Comparison of ENCODE assay signal across 31 cellular contexts in the genomic region with DNA sequence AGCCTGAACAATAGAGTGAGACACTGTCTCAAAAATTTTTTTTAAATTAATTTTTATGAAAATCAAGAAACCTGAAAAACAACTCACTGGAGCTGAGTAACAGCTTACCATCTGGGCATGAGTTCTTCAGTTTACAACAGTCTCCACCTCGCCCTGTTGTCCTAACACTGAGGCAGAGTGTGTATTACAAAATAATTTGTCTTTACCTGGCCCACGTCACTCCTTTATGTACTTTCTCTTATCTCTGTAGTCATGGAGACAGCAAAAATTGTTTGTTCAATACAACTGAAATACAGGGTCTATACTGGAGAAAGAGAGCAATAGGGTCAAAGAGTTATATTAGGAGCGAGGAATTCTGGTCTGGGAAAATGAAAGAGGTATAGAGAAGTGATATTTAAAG. TPM values are rescaled to one million over a fixed set of nuclear protein-coding genes. Genes with fewer than 3 reads are reported as not detected.
DNase-seq lines count a peak whose midpoint lies in the region; ATAC-seq and TF ChIP-seq lines count a peak whose summit lies in the region.
"Had no signal": no experiment of that assay in that cellular context is flagged by ENCODE, and none has a peak within 500 bp of the region (broad histone marks: within the 10 kb centered on the region; RNA-seq: fewer than 3 reads in every experiment).

No MANE protein-coding gene starts in this region.

- no peaks in the 10 kb centered on the region for H4K20me1 ChIP-seq in mammary epithelial cell (ENCODE audit: insufficient read depth, low read length)

- intact Hi-C loops in mammary epithelial cell (cut with micrococcal nuclease) = no loop called here
- intact Hi-C loops in breast epithelium (cut with DNase I; ENCODE audit: low total_unique reads) = no loop called here
- intact Hi-C loops in mucosa of descending colon (cut with DNase I, micrococcal nuclease) = no loop called here

- in situ Hi-C loops in mammary epithelial cell (cut with MboI; ENCODE audit: low sequenced_read_pairs in 2 of 2) = no loop called here

- no peak overlapping the region for H3K4me3 Mint-ChIP-seq in effector memory CD8-positive, alpha-beta T cell
- H3K4me3 Mint-ChIP-seq: activated CD4-positive, alpha-beta T cell treated with anti-CD3 and anti-CD28 coated beads for 36 hours had no signal

- no TSS peak for BruUV-seq in mammary epithelial cell (replicated peaks; lab: Mats Ljungman, UMichigan)

- H3K9me3 ChIP-seq in mammary epithelial cell (replicated peaks; ENCODE audit: insufficient read depth, low read length) (no peaks in the 10 kb centered on the region), breast epithelium (no peaks in the 10 kb centered on the region), mucosa of descending colon (no peaks in the 10 kb centered on the region)
- H3K9me3 ChIP-seq: ovary had no signal

- H3K4me3 ChIP-seq in mammary epithelial cell (replicated peaks in 1 of 3; ENCODE audit: insufficient read depth in 1 of 3, low read depth in 2 of 3, low read length in 3 of 3) (no peak overlapping the region), breast epithelium (no peak overlapping the region), mucosa of descending colon (no peak overlapping the region)
- H3K4me3 ChIP-seq: coronary artery, heart left ventricle, lung, ovary, skin epidermis had no signal

- no peak for TF ChIP-seq POLR2A in breast epithelium (IDR thresholded peaks at IDR 0.05)

- H3K27me3 ChIP-seq in mammary epithelial cell (ENCODE audit: insufficient read depth, low read length) (peaks cover 9% of the 10 kb centered on the region), breast epithelium (no peaks in the 10 kb centered on the region)
- H3K27me3 ChIP-seq: heart left ventricle, ovary had no signal

- H3K9me3 Mint-ChIP-seq in effector memory CD8-positive, alpha-beta T cell = peaks cover 2 to 15% of the 10 kb centered on the region in 2 donors

- peak; percentile 7 for DNase-seq in mammary epithelial cell
- DNase-seq in breast epithelium (ENCODE audit: low spot score in 2 of 2) = no peak
- DNase-seq in effector memory CD8-positive, alpha-beta T cell = no peak
- DNase-seq in mucosa of descending colon = peak in 1 of 3 donors; percentile 54
- DNase-seq in activated CD8-positive, alpha-beta memory T cell treated with anti-CD3 and anti-CD28 coated beads, Interleukin-2, amount 50 U/mL, for 48 hours = no peak
- no peak for DNase-seq in HCEC 1CT
- DNase-seq: activated CD4-positive, alpha-beta T cell treated with anti-CD3 and anti-CD28 coated beads for 36 hours; activated T-cell treated with anti-CD3 and anti-CD28 coated beads for 4 hours; foreskin fibroblast; GOT3; heart left ventricle; KG1; kidney; NCI-H2029 treated with DMSO at 0.1 percent for 48 hours; NCI-H345; NCI-H69; ovary; retina; SIG-M5; T-helper 9 cell had no signal

- no peak overlapping the region for H3K27ac Mint-ChIP-seq in effector memory CD8-positive, alpha-beta T cell
- H3K27ac Mint-ChIP-seq: activated CD4-positive, alpha-beta T cell treated with anti-CD3 and anti-CD28 coated beads for 36 hours; activated naive CD4-positive, alpha-beta T cell treated with anti-CD3 and anti-CD28 coated beads, Interleukin-2, amount 50 U/mL, for 72 hours had no signal

- H3K27ac ChIP-seq in mammary epithelial cell (ENCODE audit: insufficient read depth, low read depth, low read length) = no peak overlapping the region
- H3K27ac ChIP-seq in breast epithelium = no peak overlapping the region
- H3K27ac ChIP-seq: C4-2B, coronary artery, heart left ventricle, ovary, skin epidermis, VCaP had no signal

- ATAC-seq in effector memory CD8-positive, alpha-beta T cell (replicated peaks) = peak; percentile 29
- peak; percentile 100 for ATAC-seq in mucosa of descending colon
- no peak for ATAC-seq in HG03045 (IDR thresholded peaks at IDR 0.05; ENCODE audit: unreplicated experiment)
- ATAC-seq in HG03108 (IDR thresholded peaks at IDR 0.05; ENCODE audit: unreplicated experiment) = no peak
- ATAC-seq: activated CD4-positive, alpha-beta T cell treated with anti-CD3 and anti-CD28 coated beads for 36 hours; esophagus mucosa; heart left ventricle had no signal

- H3K4me1 ChIP-seq in mammary epithelial cell (ENCODE audit: insufficient read depth, low read length) = no peaks in the 10 kb centered on the region
- H3K4me1 ChIP-seq in breast epithelium = no peaks in the 10 kb centered on the region
- H3K4me1 ChIP-seq in mucosa of descending colon (ENCODE audit: low read depth) = peaks cover 3% of the 10 kb centered on the region
- H3K4me1 ChIP-seq: heart left ventricle had no signal

- WGBS in mammary epithelial cell (ENCODE audit: low coverage, missing lambda C conversion rate) = 34% methylated on average over 3 of the region's 3 CpGs

- no peak overlapping the region for H3K9ac ChIP-seq in mammary epithelial cell (ENCODE audit: insufficient read depth, low read length)

- H3K4me1 Mint-ChIP-seq in effector memory CD8-positive, alpha-beta T cell (ENCODE audit: low read depth in 2 of 2) = peaks cover 7 to 10% of the 10 kb centered on the region in 2 donors

- H3K79me2 ChIP-seq in mammary epithelial cell (ENCODE audit: insufficient read depth, low read length) = no peaks in the 10 kb centered on the region

- CTCF ChIA-PET in mammary epithelial cell (lab: Charles Lee; ENCODE audit: low non-redundant PET) = no interaction called here

- H3K36me3 ChIP-seq in mammary epithelial cell (ENCODE audit: insufficient read depth, low read length) = no peaks in the 10 kb centered on the region
- no peaks in the 10 kb centered on the region for H3K36me3 ChIP-seq in breast epithelium
- H3K36me3 ChIP-seq in mucosa of descending colon (ENCODE audit: low read depth) = no peaks in the 10 kb centered on the region
- H3K36me3 ChIP-seq: heart left ventricle, ovary had no signal

- H3K27me3 Mint-ChIP-seq in effector memory CD8-positive, alpha-beta T cell = no peaks in the 10 kb centered on the region
- H3K27me3 Mint-ChIP-seq: activated CD4-positive, alpha-beta T cell treated with anti-CD3 and anti-CD28 coated beads for 36 hours had no signal

- H2AFZ ChIP-seq in mammary epithelial cell (ENCODE audit: low read depth, low read length) = no peak overlapping the region

- no peaks in the 10 kb centered on the region for H3K36me3 Mint-ChIP-seq in effector memory CD8-positive, alpha-beta T cell (ENCODE audit: insufficient read depth)

- dilution Hi-C loops in mammary epithelial cell (cut with HindIII; ENCODE audit: low sequenced_read_pairs) = no loop called here

- TF ChIP-seq CTCF in mammary epithelial cell (conservative IDR thresholded peaks at IDR 0.05 in 1 of 2, IDR thresholded peaks at IDR 0.05 in 1 of 2; ENCODE audit: extremely low read depth in 1 of 2, insufficient read depth in 1 of 2, low read depth in 1 of 2, low read length in 2 of 2) = no peak
- TF ChIP-seq CTCF in breast epithelium (IDR thresholded peaks at IDR 0.05) = no peak
- TF ChIP-seq CTCF in mucosa of descending colon (IDR thresholded peaks at IDR 0.05) = no peak

- H3K4me2 ChIP-seq in mammary epithelial cell (ENCODE audit: insufficient read depth, low read depth, low read length) = no peak overlapping the region

RNA-seq across cellular contexts. Expression of a gene that starts 48.1 kb away (rescaled TPM):
- not detected for total RNA-seq in mammary epithelial cell
- not detected for polyA plus RNA-seq in mammary epithelial cell
- polyA minus RNA-seq in mammary epithelial cell = not detected
- 10 to 100 TPM; 11.5 to 18.7 (median 16.8) TPM for total RNA-seq in breast epithelium
- 10 to 100 TPM in 1 of 3 donors, 1 to 10 TPM in 2; 4.7 to 11.5 (median 5.8) TPM for total RNA-seq in mucosa of descending colon
- total RNA-seq: A172 had no signal
- polyA plus RNA-seq: neural cell had no signal

Comparison
In these comparisons a context has a peak if more than half of its experiments do, and no peak if none do; other contexts are left out.
1. RNA of a gene that starts 48.1 kb away (total RNA-seq): 11.5 to 18.7 TPM in breast epithelium and 4.7 to 11.5 TPM in mucosa of descending colon; not detected in mammary epithelial cell; every median in the first group is over 4 times any median in the second.
2. ATAC-seq: peak in effector memory CD8-positive, alpha-beta T cell (single experiment) and mucosa of descending colon (single experiment); none in HG03045 (single experiment) and HG03108 (single experiment).